In genomic region chr10:86961481-86962091, GRCh38 we compare ENCODE assay signal across 19 cellular contexts. TPM values are rescaled to one million over a fixed set of nuclear protein-coding genes. Genes with fewer than 3 reads are reported as not detected.
A peak's percentile ranks its signal among the peaks of the same experiment; 100 is the strongest.
DNase-seq lines count a peak whose midpoint lies in the region; ATAC-seq and TF ChIP-seq lines count a peak whose summit lies in the region.
"Had no signal": no experiment of that assay in that cellular context is flagged by ENCODE, and none has a peak within 500 bp of the region (broad histone marks: within the 10 kb centered on the region; RNA-seq: fewer than 3 reads in every experiment).

No MANE protein-coding gene starts in this region.

- no peak overlapping the region for H3K4me3 ChIP-seq in neural progenitor cell
- no peak overlapping the region for H3K4me3 ChIP-seq in gastroesophageal sphincter
- H3K4me3 ChIP-seq: GM23338 had no signal

- no peak overlapping the region for H2AFZ ChIP-seq in neural progenitor cell (replicated peaks)
- H2AFZ ChIP-seq: GM23338 had no signal

- H3K27ac Mint-ChIP-seq in HFFc6: peak overlapping the region; percentile 56; the same call in 1 of the 2 replicates
- H3K27ac Mint-ChIP-seq in MCF 10A (ENCODE audit: low read depth, unreplicated experiment): no peak overlapping the region
- peak overlapping the region; percentile 74 for H3K27ac Mint-ChIP-seq in neural progenitor cell
- H3K27ac Mint-ChIP-seq: activated CD4-positive, alpha-beta T cell treated with anti-CD3 and anti-CD28 coated beads, Interleukin-2, amount 10 ng/mL, durations not matched to agents 7 days and 5 days; GM23338 had no signal

- TF ChIP-seq CTCF in HFFc6 (IDR thresholded peaks at IDR 0.05) (no peak), MCF 10A (IDR thresholded peaks at IDR 0.05; ENCODE audit: unreplicated experiment) (no peak), neural progenitor cell (IDR thresholded peaks at IDR 0.05) (no peak), gastroesophageal sphincter (IDR thresholded peaks at IDR 0.05) (no peak)

- TF ChIP-seq POLR2A in gastroesophageal sphincter (IDR thresholded peaks at IDR 0.05): no peak

- H3K4me1 ChIP-seq in neural progenitor cell (peaks cover 14% of the 10 kb centered on the region), gastroesophageal sphincter (peaks cover 0 to 70% (median 27%) of the 10 kb centered on the region in 3 donors)

- H3K36me3 Mint-ChIP-seq in HFFc6 (ENCODE audit: low read depth): no peaks in the 10 kb centered on the region
- no peaks in the 10 kb centered on the region for H3K36me3 Mint-ChIP-seq in MCF 10A (ENCODE audit: insufficient read depth, unreplicated experiment)
- no peaks in the 10 kb centered on the region for H3K36me3 Mint-ChIP-seq in neural progenitor cell

- H3K36me3 ChIP-seq in neural progenitor cell: no peaks in the 10 kb centered on the region
- H3K36me3 ChIP-seq in gastroesophageal sphincter: no peaks in the 10 kb centered on the region

- intact Hi-C loops in MCF 10A (cut with micrococcal nuclease): no loop called here

- in situ Hi-C loops in G401 (cut with HindIII; ENCODE audit: low sequenced_read_pairs): no loop called here

- TF ChIP-seq EP300 in gastroesophageal sphincter (IDR thresholded peaks at IDR 0.05): no peak

- H3K79me2 ChIP-seq in neural progenitor cell (ENCODE audit: low read depth): no peaks in the 10 kb centered on the region

- POLR2A ChIA-PET in MCF 10A (lab: Yijun Ruan, JAX): no interaction called here

- H3K4me2 ChIP-seq in neural progenitor cell: no peak overlapping the region
- H3K4me2 ChIP-seq: GM23338 had no signal

- CTCF ChIA-PET in MCF 10A (lab: Yijun Ruan, JAX): interaction anchor here (0.6 kb wide), 1 partner anchor 167 kb away, joined by 3 read pairs; no protein-coding TSS in a partner anchor

- no peak overlapping the region for H3K9ac ChIP-seq in neural progenitor cell

- H3K4me3 Mint-ChIP-seq in HFFc6: no peak overlapping the region
- no peak overlapping the region for H3K4me3 Mint-ChIP-seq in MCF 10A (ENCODE audit: unreplicated experiment)
- H3K4me3 Mint-ChIP-seq in neural progenitor cell: no peak overlapping the region
- H3K4me3 Mint-ChIP-seq: activated CD4-positive, alpha-beta T cell treated with anti-CD3 and anti-CD28 coated beads, Interleukin-2, amount 10 ng/mL, durations not matched to agents 7 days and 5 days; GM23338 had no signal

- peak; percentile 38 for DNase-seq in EH (ENCODE audit: low read depth)
- DNase-seq in HFFc6: peak; percentile 52
- DNase-seq in MCF 10A (ENCODE audit: unreplicated experiment): peak; percentile 20
- no peak for DNase-seq in neural progenitor cell (ENCODE audit: low spot score)
- no peak for DNase-seq in stimulated activated CD4-positive, alpha-beta T cell treated with anti-CD3 and anti-CD28 coated beads, Interleukin-15, amount 100 ng/mL, for 24 hours
- no peak for DNase-seq in G401 (ENCODE audit: low spot score)
- DNase-seq in NCI-H128 (lab: John Stamatoyannopoulos, UW; ENCODE audit: unreplicated experiment): no peak
- DNase-seq: activated CD4-positive, alpha-beta T cell treated with anti-CD3 and anti-CD28 coated beads, Interleukin-2, amount 10 ng/mL, durations not matched to agents 7 days and 5 days; C1 segment of cervical spinal cord; glutamatergic neuron; left cardiac atrium; NCI-H345; retina; stimulated activated naive CD4-positive, alpha-beta T cell treated with Interleukin-2 at 50 U/mL for 16 hours; T-helper 2 cell had no signal

- H3K9me3 ChIP-seq in neural progenitor cell (ENCODE audit: low read depth) (no peaks in the 10 kb centered on the region), gastroesophageal sphincter (no peaks in the 10 kb centered on the region)

- ATAC-seq in gastroesophageal sphincter: no peak
- ATAC-seq: left cardiac atrium had no signal

- no peaks in the 10 kb centered on the region for H3F3A ChIP-seq in neural progenitor cell (ENCODE audit: low read depth)

- BruUV-seq in MCF 10A (replicated peaks; lab: Mats Ljungman, UMichigan): no TSS peak

- H3K4me1 Mint-ChIP-seq in HFFc6 (ENCODE audit: low read depth) (peaks cover 41% of the 10 kb centered on the region), MCF 10A (ENCODE audit: insufficient read depth, unreplicated experiment) (peaks cover 17% of the 10 kb centered on the region), neural progenitor cell (peaks cover 36% of the 10 kb centered on the region)

- H3K27me3 Mint-ChIP-seq in HFFc6 (ENCODE audit: insufficient read depth) (peaks cover 3% of the 10 kb centered on the region), MCF 10A (ENCODE audit: insufficient read depth, unreplicated experiment) (no peaks in the 10 kb centered on the region), neural progenitor cell (ENCODE audit: insufficient read depth, low read depth) (peaks cover 2% of the 10 kb centered on the region)
- H3K27me3 Mint-ChIP-seq: activated CD4-positive, alpha-beta T cell treated with anti-CD3 and anti-CD28 coated beads, Interleukin-2, amount 10 ng/mL, durations not matched to agents 7 days and 5 days had no signal

- H4K20me1 ChIP-seq in neural progenitor cell (ENCODE audit: low read depth): no peaks in the 10 kb centered on the region

- H3K9me3 Mint-ChIP-seq in HFFc6: no peaks in the 10 kb centered on the region
- H3K9me3 Mint-ChIP-seq in MCF 10A (ENCODE audit: unreplicated experiment): no peaks in the 10 kb centered on the region
- no peaks in the 10 kb centered on the region for H3K9me3 Mint-ChIP-seq in neural progenitor cell
- H3K9me3 Mint-ChIP-seq: activated CD4-positive, alpha-beta T cell treated with anti-CD3 and anti-CD28 coated beads, Interleukin-2, amount 10 ng/mL, durations not matched to agents 7 days and 5 days had no signal

- H3K27ac ChIP-seq in neural progenitor cell: no peak overlapping the region
- H3K27ac ChIP-seq in gastroesophageal sphincter: no peak overlapping the region

- no CpG with 5 or more reads among the region's 12 CpGs for WGBS in gastroesophageal sphincter (ENCODE audit: low coverage in 1 of 2), 2 donors

- no peaks in the 10 kb centered on the region for H3K27me3 ChIP-seq in neural progenitor cell
- no peaks in the 10 kb centered on the region for H3K27me3 ChIP-seq in gastroesophageal sphincter

RNA-seq across cellular contexts. Expression of gene SNCG, which starts 3.2 kb away (rescaled TPM):
- total RNA-seq in HFFc6 (2021; fragmentation: NEBNext Ultra II Directional; extraction: Animal tissue kit (Norgen Biotek cat#: 25700)): 1 to 10 TPM; 2.6 to 4.5 (median 3.3) TPM
- total RNA-seq in MCF 10A (2022): 4.2 and 7.3 TPM in 2 replicates
- not detected in 2 replicates for total RNA-seq in neural progenitor cell (ENCODE audit: low replicate concordance)
- 100 to 1,000 TPM in 1 of 4 donors, 10 to 100 TPM in 3; 12.8 to 102 (median 33.7) TPM for total RNA-seq in gastroesophageal sphincter
- total RNA-seq in G401 (2014; rRNA removed; shearing (Covaris generic)): 53.5 and 71.1 TPM in 2 replicates
- total RNA-seq: activated CD4-positive, alpha-beta T cell treated with anti-CD3 and anti-CD28 coated beads, Interleukin-2, amount 10 ng/mL, durations not matched to agents 7 days and 5 days had no signal

RNA-seq across cellular contexts. Expression of gene MMRN2, which starts 4.2 kb away (rescaled TPM):
- total RNA-seq in HFFc6 (2021; fragmentation: NEBNext Ultra II Directional; extraction: Animal tissue kit (Norgen Biotek cat#: 25700)): 1 to 10 TPM in 3 of 6 experiments, under 1 TPM in 3; 0.66 to 1.5 (median 1.2) TPM
- total RNA-seq in MCF 10A (2022) (1.4 and 1.5 TPM in 2 replicates), neural progenitor cell (ENCODE audit: low replicate concordance) (0.28 and 1.4 TPM in 2 replicates), gastroesophageal sphincter (10 to 100 TPM; 18.5 to 77.7 (median 42.2) TPM)
- total RNA-seq in G401 (2014; rRNA removed; shearing (Covaris generic)): 7.2 and 9.7 TPM in 2 replicates
- total RNA-seq: activated CD4-positive, alpha-beta T cell treated with anti-CD3 and anti-CD28 coated beads, Interleukin-2, amount 10 ng/mL, durations not matched to agents 7 days and 5 days had no signal

RNA-seq across cellular contexts. Expression of gene ADIRF, which starts 6.7 kb away (rescaled TPM):
- total RNA-seq in HFFc6 (2021; fragmentation: NEBNext Ultra II Directional; extraction: Animal tissue kit (Norgen Biotek cat#: 25700)): 100 to 1,000 TPM in 4 of 6 experiments, 10 to 100 TPM in 2; 68.5 to 169 (median 145) TPM
- total RNA-seq in MCF 10A (2022): 60.3 and 89.0 TPM in 2 replicates
- not detected in 2 replicates for total RNA-seq in neural progenitor cell (ENCODE audit: low replicate concordance)
- total RNA-seq in gastroesophageal sphincter: 100 to 1,000 TPM in 2 of 4 donors, 10 to 100 TPM in 2; 36.5 to 408 (median 149) TPM
- not detected in 2 replicates for total RNA-seq in G401 (2014; rRNA removed; shearing (Covaris generic))
- total RNA-seq: activated CD4-positive, alpha-beta T cell treated with anti-CD3 and anti-CD28 coated beads, Interleukin-2, amount 10 ng/mL, durations not matched to agents 7 days and 5 days; Daoy; GM23338 had no signal

RNA-seq across cellular contexts. Expression of gene FAM25A, which starts 58.5 kb away (rescaled TPM):
- total RNA-seq in HFFc6 (2021; fragmentation: NEBNext Ultra II Directional; extraction: Animal tissue kit (Norgen Biotek cat#: 25700)): not detected
- total RNA-seq in MCF 10A (2022): not detected in 2 replicates
- total RNA-seq in neural progenitor cell (ENCODE audit: low replicate concordance): not detected in 2 replicates
- total RNA-seq in gastroesophageal sphincter: not detected
- not detected in 2 replicates for total RNA-seq in G401 (2014; rRNA removed; shearing (Covaris generic))
- total RNA-seq: activated CD4-positive, alpha-beta T cell treated with anti-CD3 and anti-CD28 coated beads, Interleukin-2, amount 10 ng/mL, durations not matched to agents 7 days and 5 days; Daoy; GM23338; left cardiac atrium; RPMI7951 had no signal

Comparison
In these comparisons a context has a peak if more than half of its experiments do, and no peak if none do; other contexts are left out.
1. DNase-seq: peak in EH (single experiment), HFFc6 (single experiment) and MCF 10A (single experiment); none in neural progenitor cell (single experiment), stimulated activated CD4-positive, alpha-beta T cell treated with anti-CD3 and anti-CD28 coated beads, Interleukin-15, amount 100 ng/mL, for 24 hours (single experiment), G401 (single experiment) and NCI-H128 (single experiment).
2. RNA of gene ADIRF, which starts 6.7 kb away (total RNA-seq): 36.5 to 408 TPM in gastroesophageal sphincter, 68.5 to 169 TPM in HFFc6 and 60.3 to 89.0 TPM in MCF 10A; not detected in neural progenitor cell and not detected in G401; every median in the first group is over 10 times any median in the second.